In genomic region chr3:59872121-59872520, GRCh38 we compare ENCODE assay signal across 14 cellular contexts.
"Had no signal": no experiment of that assay in that cellular context is flagged by ENCODE, and none has a peak within 500 bp of the region (broad histone marks: within the 10 kb centered on the region; RNA-seq: fewer than 3 reads in every experiment).

No MANE protein-coding gene starts in this region.

- H3K4me3 ChIP-seq: colonic mucosa, left ventricle myocardium inferior, mucosa of descending colon, pancreas had no signal

- H3K36me3 ChIP-seq: colonic mucosa, left ventricle myocardium inferior, pancreas had no signal

- H3K27me3 ChIP-seq: colonic mucosa, pancreas had no signal

- H3K4me1 ChIP-seq: colonic mucosa, left ventricle myocardium inferior, pancreas had no signal

- DNase-seq: activated CD4-positive, alpha-beta T cell treated with anti-CD3 and anti-CD28 coated beads, Interleukin-2, amount 50 U/mL, for 48 hours; activated CD8-positive, alpha-beta memory T cell treated with anti-CD3 and anti-CD28 coated beads, Interleukin-2, amount 50 U/mL, for 4 hours; amygdala; central memory CD4-positive, alpha-beta T cell; colonic mucosa; foreskin fibroblast; glutamatergic neuron; hypothalamus; left ventricle myocardium inferior; mucosa of descending colon; naive thymus-derived CD8-positive, alpha-beta T cell; pancreas; SIG-M5; stimulated activated CD4-positive, alpha-beta T cell treated with anti-CD3 and anti-CD28 coated beads, Interleukin-12 subunit alpha, Interleukin-12 subunit beta, amount 100 ng/mL, for 4 hours had no signal

- H3K9me3 ChIP-seq: colonic mucosa, left ventricle myocardium inferior, mucosa of descending colon, pancreas had no signal

- H3K27ac ChIP-seq: colonic mucosa, left ventricle myocardium inferior, pancreas had no signal
